In genomic region chr1:168243200-168243599, GRCh38 we compare ENCODE assay signal across 13 cellular contexts. TPM values are rescaled to one million over a fixed set of nuclear protein-coding genes. Genes with fewer than 3 reads are reported as not detected.
DNase-seq lines count a peak whose midpoint lies in the region; ATAC-seq and TF ChIP-seq lines count a peak whose summit lies in the region.
"Had no signal": no experiment of that assay in that cellular context is flagged by ENCODE, and none has a peak within 500 bp of the region (broad histone marks: within the 10 kb centered on the region; RNA-seq: fewer than 3 reads in every experiment).

No MANE protein-coding gene starts in this region.

- H3K4me3 ChIP-seq in GM23248 (no peak overlapping the region), right atrium auricular region (no peak overlapping the region), prostate gland (no peak overlapping the region)
- H3K4me3 ChIP-seq: gastrocnemius medialis had no signal

- H3K27me3 Mint-ChIP-seq in glutamatergic neuron (ENCODE audit: unreplicated experiment): no peaks in the 10 kb centered on the region
- H3K27me3 Mint-ChIP-seq: CD4-positive, alpha-beta memory T cell had no signal

- H3F3A ChIP-seq in GM23248 (ENCODE audit: insufficient read depth): no peaks in the 10 kb centered on the region; the same call in 1 of the 2 replicates

- TF ChIP-seq CTCF in right atrium auricular region (IDR thresholded peaks at IDR 0.05) (no peak), prostate gland (IDR thresholded peaks at IDR 0.05) (no peak), glutamatergic neuron (IDR thresholded peaks at IDR 0.05; ENCODE audit: partially characterized antibody, unreplicated experiment) (no peak)

- intact Hi-C loops in prostate gland (cut with DNase I): no loop called here

- H3K36me3 Mint-ChIP-seq in glutamatergic neuron (ENCODE audit: unreplicated experiment): peaks cover 3% of the 10 kb centered on the region

- H3K27ac ChIP-seq in GM23248: peak overlapping the region; percentile 24; the same call in 1 of the 2 replicates
- H3K27ac ChIP-seq in angular gyrus (ENCODE audit: low read depth, low read length): peak overlapping the region; percentile 17
- peak overlapping the region; percentile 57 to 60 for H3K27ac ChIP-seq in right atrium auricular region
- H3K27ac ChIP-seq in prostate gland: peak overlapping the region; percentile 2 to 48
- H3K27ac ChIP-seq: gastrocnemius medialis had no signal

- H3K36me3 ChIP-seq in GM23248 (ENCODE audit: low read depth) (peaks cover 58% of the 10 kb centered on the region), right atrium auricular region (peaks cover 44% of the 10 kb centered on the region), prostate gland (peaks cover 2 to 5% of the 10 kb centered on the region in 2 donors)

- no peaks in the 10 kb centered on the region; the same call in 1 of the 2 replicates for H3K4me1 ChIP-seq in GM23248 (ENCODE audit: insufficient read depth)
- H3K4me1 ChIP-seq in right atrium auricular region: peaks cover 0 to 19% of the 10 kb centered on the region in 2 donors
- H3K4me1 ChIP-seq in prostate gland (replicated peaks): peaks cover 8% of the 10 kb centered on the region

- H3K9me3 ChIP-seq in GM23248 (ENCODE audit: low read depth) (no peaks in the 10 kb centered on the region), right atrium auricular region (no peaks in the 10 kb centered on the region), prostate gland (no peaks in the 10 kb centered on the region)
- H3K9me3 ChIP-seq: gastrocnemius medialis had no signal

- no peak overlapping the region for H3K4me3 Mint-ChIP-seq in glutamatergic neuron (ENCODE audit: unreplicated experiment)
- H3K4me3 Mint-ChIP-seq: brain; CD4-positive, alpha-beta memory T cell had no signal

- DNase-seq in GM23248 (no peak), right atrium auricular region (ENCODE audit: low spot score) (no peak), prostate gland (ENCODE audit: low spot score) (no peak), glutamatergic neuron (no peak)
- no peak for DNase-seq in activated CD4-positive, alpha-beta T cell treated with anti-CD3 and anti-CD28 coated beads for 48 hours
- DNase-seq: gastrocnemius medialis; NK-92 treated with Interleukin-12 subunit alpha and Interleukin-12 subunit beta, amount 100 ng/mL, for 24 hours; small intestine had no signal

- no peaks in the 10 kb centered on the region for H3K9me3 Mint-ChIP-seq in glutamatergic neuron (ENCODE audit: unreplicated experiment)
- H3K9me3 Mint-ChIP-seq: CD4-positive, alpha-beta memory T cell had no signal

- ATAC-seq in HG03139 (IDR thresholded peaks at IDR 0.05; ENCODE audit: unreplicated experiment) (no peak), HG03439 (IDR thresholded peaks at IDR 0.05; ENCODE audit: unreplicated experiment) (no peak)
- ATAC-seq: gastrocnemius medialis had no signal

- H4K20me1 ChIP-seq in GM23248 (ENCODE audit: insufficient read depth): no peaks in the 10 kb centered on the region; the same call in 1 of the 2 replicates

- in situ Hi-C loops in GM23248 (cut with MboI): no loop called here

- peaks cover 56% of the 10 kb centered on the region for H3K79me2 ChIP-seq in GM23248 (ENCODE audit: insufficient read depth)

- H3K4me1 Mint-ChIP-seq in glutamatergic neuron (ENCODE audit: low read depth, unreplicated experiment): no peaks in the 10 kb centered on the region
- H3K4me1 Mint-ChIP-seq: brain had no signal

- H3K9ac ChIP-seq in GM23248: peak overlapping the region; percentile 34; the same call in 1 of the 2 replicates

- H2AFZ ChIP-seq in GM23248: no peak overlapping the region

- H3K4me2 ChIP-seq in GM23248 (ENCODE audit: unreplicated experiment): no peak overlapping the region

- TF ChIP-seq POLR2A in prostate gland (IDR thresholded peaks at IDR 0.05): no peak

- H3K9me2 ChIP-seq in GM23248 (ENCODE audit: insufficient read depth): no peaks in the 10 kb centered on the region

- H3K27me3 ChIP-seq in GM23248 (replicated peaks; ENCODE audit: insufficient read depth): no peaks in the 10 kb centered on the region
- no peaks in the 10 kb centered on the region for H3K27me3 ChIP-seq in right atrium auricular region
- H3K27me3 ChIP-seq in prostate gland (replicated peaks; ENCODE audit: insufficient read depth): no peaks in the 10 kb centered on the region
- H3K27me3 ChIP-seq: gastrocnemius medialis had no signal

- WGBS in GM23248 (ENCODE audit: low coverage in 1 of 2, low lambda C conversion rate in 2 of 2, missing lambda C conversion rate in 2 of 2), 2 experiments: 46 to 53% methylated on average over 2 of the region's 2 CpGs
- 27% methylated on average over 2 of the region's 2 CpGs for WGBS in prostate gland

- H3K27ac Mint-ChIP-seq in glutamatergic neuron (ENCODE audit: unreplicated experiment): no peak overlapping the region

RNA-seq across cellular contexts. Expression of gene SFT2D2, which starts 17.4 kb away (rescaled TPM):
- 38.4 and 38.7 TPM in 2 replicates for total RNA-seq in GM23248 (2014; rRNA removed; shearing (Covaris generic))
- 54.4 and 54.9 TPM in 2 replicates for polyA plus RNA-seq in GM23248 (2016; fragmentation: Nextera tagmentation; extraction: Ambion mirVana)
- total RNA-seq in right atrium auricular region (10 to 100 TPM; 12.5 to 23.7 TPM), prostate gland (10 to 100 TPM; 44.1 to 76.8 TPM), glutamatergic neuron (ENCODE audit: unreplicated experiment) (32.9 TPM)

RNA-seq across cellular contexts. Expression of gene TBX19, which starts 37.5 kb away (rescaled TPM):
- total RNA-seq in GM23248 (2014; rRNA removed; shearing (Covaris generic)): 1.2 and 2.3 TPM in 2 replicates
- polyA plus RNA-seq in GM23248 (2016; fragmentation: Nextera tagmentation; extraction: Ambion mirVana): 1.1 and 1.4 TPM in 2 replicates
- total RNA-seq in right atrium auricular region (under 1 TPM; 0.30 to 0.63 TPM), prostate gland (1 to 10 TPM; 1.9 to 3.8 TPM), glutamatergic neuron (ENCODE audit: unreplicated experiment) (0.78 TPM)
